ENCODE assay signal across 37 cellular contexts in genomic region chr12:116941188-116941587, GRCh38. TPM values are rescaled to one million over a fixed set of nuclear protein-coding genes. Genes with fewer than 3 reads are reported as not detected.
"Had no signal": no experiment of that assay in that cellular context is flagged by ENCODE, and none has a peak within 500 bp of the region (broad histone marks: within the 10 kb centered on the region; RNA-seq: fewer than 3 reads in every experiment).

No MANE protein-coding gene starts in this region.

- H3K9ac ChIP-seq: KMS-11 had no signal

- H3K4me3 ChIP-seq: MG63 had no signal

- H3K27me3 ChIP-seq: MG63 had no signal

- H3K27ac ChIP-seq: KMS-11 had no signal

- DNase-seq: Karpas-422, Kasumi-1, KG1, MG63, MM.1S, MV-4-11, NCI-H1048, NCI-H1092, NCI-H1092 treated with DMSO at 0.1 percent for 48 hours, NCI-H1105, NCI-H1105 treated with DMSO at 0.1 percent for 48 hours, NCI-H1417, NCI-H1417 treated with DMSO at 0.1 percent for 48 hours, NCI-H1436 treated with DMSO at 0.1 percent for 48 hours, NCI-H146, NCI-H1694, NCI-H1694 treated with DMSO at 0.1 percent for 48 hours, NCI-H187, NCI-H187 treated with DMSO at 0.1 percent for 48 hours, NCI-H1930, NCI-H2029, NCI-H2029 treated with DMSO at 0.1 percent for 48 hours, NCI-H2081, NCI-H2081 treated with DMSO at 0.1 percent for 48 hours, NCI-H2107, NCI-H2171, NCI-H2171 treated with DMSO at 0.1 percent for 48 hours, NCI-H2227 treated with DMSO at 0.1 percent for 48 hours, NCI-H226, NCI-H345, NCI-H446, NCI-H446 treated with DMSO at 0.1 percent for 48 hours, NCI-H510A, NCI-H510A treated with DMSO at 0.1 percent for 48 hours had no signal

- H3K4me2 ChIP-seq: KMS-11 had no signal

- H3K9me3 ChIP-seq: MG63 had no signal

RNA-seq across cellular contexts. Expression of gene HRK, which starts 59.9 kb away (rescaled TPM):
- total RNA-seq: LHCN-M2, M059J had no signal
